ENCODE assay signal across 3 cellular contexts in genomic region chr12:106107566-106107965, GRCh38.
TF ChIP-seq lines count a peak whose summit lies in the region.

No MANE protein-coding gene starts in this region.

TF ChIP-seq in liver, 16 proteins besides CTCF, POLR2A, EP300 and RAD21:
- TF ChIP-seq ATF3 (IDR thresholded peaks at IDR 0.05) (no peak), JUND (IDR thresholded peaks at IDR 0.05) (no peak)

TF ChIP-seq in HepG2, 621 proteins besides CTCF, POLR2A, EP300 and RAD21 (continues in another document):
- no peak for TF ChIP-seq ZNF343 (CRISPR knock-in tag; IDR thresholded peaks at IDR 0.05)
- TF ChIP-seq ZNF792 (CRISPR knock-in tag; IDR thresholded peaks at IDR 0.05), result no peak
- no peak for TF ChIP-seq IRX3 (CRISPR knock-in tag; IDR thresholded peaks at IDR 0.05; ENCODE audit: borderline replicate concordance, low read depth)
- TF ChIP-seq ZNF800 (CRISPR knock-in tag; IDR thresholded peaks at IDR 0.05), result no peak
- no peak for TF ChIP-seq ZNF17 (CRISPR knock-in tag; IDR thresholded peaks at IDR 0.05)
- no peak for TF ChIP-seq ARNT (IDR thresholded peaks at IDR 0.05)
- no peak for TF ChIP-seq ZNF180 (CRISPR knock-in tag; IDR thresholded peaks at IDR 0.05; ENCODE audit: borderline replicate concordance, low read depth)
- TF ChIP-seq TAF1 (CRISPR knock-in tag; IDR thresholded peaks at IDR 0.05), result no peak
- TF ChIP-seq ERF (CRISPR knock-in tag; IDR thresholded peaks at IDR 0.05), result no peak
- TF ChIP-seq ATAD3A (CRISPR knock-in tag; IDR thresholded peaks at IDR 0.05), result no peak
- TF ChIP-seq FOXO4 (CRISPR knock-in tag; conservative IDR thresholded peaks at IDR 0.05), result no peak
- no peak for TF ChIP-seq ARHGAP35 (CRISPR knock-in tag; IDR thresholded peaks at IDR 0.05; ENCODE audit: borderline replicate concordance)
- no peak for TF ChIP-seq BCLAF1 (IDR thresholded peaks at IDR 0.05)
- no peak for TF ChIP-seq ZNF142 (CRISPR knock-in tag; IDR thresholded peaks at IDR 0.05)
- TF ChIP-seq ZNF83 (CRISPR knock-in tag; IDR thresholded peaks at IDR 0.05; ENCODE audit: borderline replicate concordance), result no peak

TF ChIP-seq in endothelial cell of umbilical vein, 7 proteins besides CTCF, POLR2A, EP300 and RAD21:
- no peak for TF ChIP-seq EZH2 (IDR thresholded peaks at IDR 0.05; ENCODE audit: borderline replicate concordance, low read depth, low read length, severe bottlenecking)
- no peak for TF ChIP-seq GATA2 (IDR thresholded peaks at IDR 0.05; ENCODE audit: insufficient read depth, insufficient read length, low read depth, low read length)
- TF ChIP-seq POLR2AphosphoS5 (IDR thresholded peaks at IDR 0.05; ENCODE audit: insufficient read depth, low read depth, low read length), result no peak
